Comparison of ENCODE assay signal across 15 cellular contexts in genomic region chr6:37187321-37188022, GRCh38. TPM values are rescaled to one million over a fixed set of nuclear protein-coding genes. Genes with fewer than 3 reads are reported as not detected.
DNase-seq lines count a peak whose midpoint lies in the region; ATAC-seq, FAIRE-seq and TF ChIP-seq lines count a peak whose summit lies in the region.
"Had no signal": no experiment of that assay in that cellular context is flagged by ENCODE, and none has a peak within 500 bp of the region (broad histone marks: within the 10 kb centered on the region; RNA-seq: fewer than 3 reads in every experiment).

No MANE protein-coding gene starts in this region.

- no peak for FAIRE-seq in K562 (lab: Jason Lieb, UNC)
- FAIRE-seq: frontal cortex had no signal

- H3K4me3 ChIP-seq in K562, result no peak overlapping the region
- H3K4me3 ChIP-seq: body of pancreas, Peyer's patch had no signal

- H3K79me2 ChIP-seq in K562 (ENCODE audit: control insufficient read depth, insufficient read depth, low read length), result peaks cover 2% of the 10 kb centered on the region; the same call in 2 of the 3 replicates

- no peaks in the 10 kb centered on the region for H3K27me3 ChIP-seq in K562 (ENCODE audit: control insufficient read depth in 2 of 2, insufficient read depth in 2 of 2, low read length in 2 of 2)
- H3K27me3 ChIP-seq: body of pancreas, Peyer's patch had no signal

- peak overlapping the region; percentile 54 for H3K4me3 Mint-ChIP-seq in activated T-cell treated with anti-CD3 and anti-CD28 coated beads, Interleukin-2, amount 50 U/mL, for 24 hours
- peak overlapping the region; percentile 40 for H3K4me3 Mint-ChIP-seq in natural killer cell treated with Interleukin-12 subunit alpha and Interleukin-12 subunit beta and Interleukin-15 and Interleukin-18, amount 100 ng/mL, for 72 hours
- H3K4me3 Mint-ChIP-seq: type B pancreatic cell had no signal

- CTCF ChIA-PET in K562 (lab: Yijun Ruan, JAX; ENCODE audit: low intra/inter-chr PET ratio), result interaction anchor here (1.0 kb wide), 1 partner anchor 157 kb away, joined by 4 read pairs; no protein-coding TSS in a partner anchor

- H3K4me1 ChIP-seq in K562 (replicated peaks in 1 of 2; ENCODE audit: control insufficient read depth in 2 of 2, insufficient read depth in 2 of 2, low read length in 2 of 2), result peaks cover 68 to 71% of the 10 kb centered on the region in 2 experiments

- POLR2A ChIA-PET in K562 (lab: Yijun Ruan, JAX), result interaction anchor here (0.5 to 2.6 kb wide), 10 partner anchors 8 to 592 kb away, joined by 3 to 24 read pairs (median 5); no protein-coding TSS in a partner anchor

- TF ChIP-seq RAD21 in K562 (CRISPR knock-in tag; conservative IDR thresholded peaks at IDR 0.05 in 1 of 2, IDR thresholded peaks at IDR 0.05 in 1 of 2), result no peak

- no peaks in the 10 kb centered on the region for H3K27me3 Mint-ChIP-seq in activated T-cell treated with anti-CD3 and anti-CD28 coated beads, Interleukin-2, amount 50 U/mL, for 24 hours
- H3K27me3 Mint-ChIP-seq in natural killer cell treated with Interleukin-12 subunit alpha and Interleukin-12 subunit beta and Interleukin-15 and Interleukin-18, amount 100 ng/mL, for 72 hours, result no peaks in the 10 kb centered on the region

- no peaks in the 10 kb centered on the region for H3K9me1 ChIP-seq in K562 (ENCODE audit: control insufficient read depth, insufficient read depth, low read length)

- TF ChIP-seq CTCF in K562 (IDR thresholded peaks at IDR 0.05 in 2 of 3, conservative IDR thresholded peaks at IDR 0.05 in 1 of 3; ENCODE audit: insufficient read depth in 2 of 3, low read depth in 1 of 3, low read length in 3 of 3), result 0 out of 6 replicates have a peak, but pooled peaks of 1 of the 3 experiments have one; percentile 0

- intact Hi-C loops in K562 (cut with micrococcal nuclease) (no loop called here), posterior vena cava (cut with DNase I) (no loop called here)

- peak overlapping the region; percentile 91 for H3K27ac Mint-ChIP-seq in activated T-cell treated with anti-CD3 and anti-CD28 coated beads, Interleukin-2, amount 50 U/mL, for 24 hours
- peak overlapping the region; percentile 96 to 100 for H3K27ac Mint-ChIP-seq in natural killer cell treated with Interleukin-12 subunit alpha and Interleukin-12 subunit beta and Interleukin-15 and Interleukin-18, amount 100 ng/mL, for 72 hours
- H3K27ac Mint-ChIP-seq: type B pancreatic cell had no signal

- H2AFZ ChIP-seq in K562 (ENCODE audit: low read depth, low read length), result peak overlapping the region; percentile 64

- in situ Hi-C loops in K562 (cut with MboI), result no loop called here

- H3K4me2 ChIP-seq in K562 (ENCODE audit: insufficient read depth, low read length), result peak overlapping the region; percentile 65

- H4K20me1 ChIP-seq in K562 (replicated peaks; ENCODE audit: control insufficient read depth, insufficient read depth, low read length), result no peaks in the 10 kb centered on the region

- peak; percentile 55 for DNase-seq in activated T-cell treated with anti-CD3 and anti-CD28 coated beads, Interleukin-2, amount 50 U/mL, for 24 hours
- DNase-seq in activated T-cell treated with anti-CD3 and anti-CD28 coated beads for 4 hours, result no peak
- DNase-seq in K562 (ENCODE audit: extremely low read depth in 1 of 4, low spot score in 3 of 4), result peak in 3 of 4 experiments; percentile 34 to 82 (median 70)
- no peak for DNase-seq in natural killer cell treated with Interleukin-12 subunit alpha and Interleukin-12 subunit beta and Interleukin-15 and Interleukin-18, amount 100 ng/mL, for 72 hours (ENCODE audit: low spot score)
- DNase-seq in dermis blood vessel endothelial cell, result no peak
- no peak for DNase-seq in posterior vena cava (ENCODE audit: low spot score)
- DNase-seq: body of pancreas; NCI-H1417; NCI-H510A; stimulated activated CD4-positive, alpha-beta T cell treated with anti-CD3 and anti-CD28 coated beads, Interleukin-2, amount 100 ng/mL, for 24 hours had no signal

- TF ChIP-seq EP300 in K562 (IDR thresholded peaks at IDR 0.05; ENCODE audit: low read length), result no peak

- H3K36me3 ChIP-seq in KOPT-K1 (ENCODE audit: insufficient read depth, low read length) (no peaks in the 10 kb centered on the region), K562 (ENCODE audit: control insufficient read depth, insufficient read depth, low read length) (no peaks in the 10 kb centered on the region)
- H3K36me3 ChIP-seq: Peyer's patch had no signal

- TF ChIP-seq POLR2A in K562 (conservative IDR thresholded peaks at IDR 0.05), result peak; percentile 45; the same call in 1 of the 2 replicates

- ATAC-seq in K562, result peak; percentile 53
- ATAC-seq in natural killer cell treated with Interleukin-12 subunit alpha and Interleukin-12 subunit beta and Interleukin-15 and Interleukin-18, amount 100 ng/mL, for 72 hours, result no peak
- no peak for ATAC-seq in GM19351 (IDR thresholded peaks at IDR 0.05; ENCODE audit: unreplicated experiment)
- ATAC-seq: body of pancreas had no signal

- H3K9me3 ChIP-seq in KOPT-K1 (ENCODE audit: insufficient read depth, low read length, poor library complexity, severe bottlenecking), result no peaks in the 10 kb centered on the region
- H3K9me3 ChIP-seq in K562 (replicated peaks; ENCODE audit: control insufficient read depth, insufficient read depth, low read depth, low read length), result peaks cover 3% of the 10 kb centered on the region; the same call in 1 of the 2 replicates
- H3K9me3 ChIP-seq: body of pancreas, Peyer's patch had no signal

- H3K36me3 Mint-ChIP-seq in activated T-cell treated with anti-CD3 and anti-CD28 coated beads, Interleukin-2, amount 50 U/mL, for 24 hours (ENCODE audit: low read depth), result peaks cover 2% of the 10 kb centered on the region
- peaks cover 7% of the 10 kb centered on the region for H3K36me3 Mint-ChIP-seq in natural killer cell treated with Interleukin-12 subunit alpha and Interleukin-12 subunit beta and Interleukin-15 and Interleukin-18, amount 100 ng/mL, for 72 hours
- H3K36me3 Mint-ChIP-seq: type B pancreatic cell had no signal

- no TSS peak for BruUV-seq in K562 (replicated peaks; lab: Mats Ljungman, UMichigan)

- peaks cover 66% of the 10 kb centered on the region for H3K4me1 Mint-ChIP-seq in activated T-cell treated with anti-CD3 and anti-CD28 coated beads, Interleukin-2, amount 50 U/mL, for 24 hours (ENCODE audit: low read depth)
- H3K4me1 Mint-ChIP-seq in natural killer cell treated with Interleukin-12 subunit alpha and Interleukin-12 subunit beta and Interleukin-15 and Interleukin-18, amount 100 ng/mL, for 72 hours (ENCODE audit: low read depth in 2 of 2), result peaks cover 43 to 49% of the 10 kb centered on the region in 2 donors

- 7% methylated on average over 7 of the region's 7 CpGs for WGBS in K562 (ENCODE audit: insufficient coverage, low coverage, missing lambda C conversion rate)

- H3K27ac ChIP-seq in KOPT-K1 (ENCODE audit: low read depth, low read length, poor library complexity, severe bottlenecking), result peak overlapping the region; percentile 100
- H3K27ac ChIP-seq in K562 (ENCODE audit: extremely low read depth, low read depth, low read length), result peak overlapping the region; percentile 78

- H3K9me3 Mint-ChIP-seq in activated T-cell treated with anti-CD3 and anti-CD28 coated beads, Interleukin-2, amount 50 U/mL, for 24 hours, result peaks cover 3% of the 10 kb centered on the region
- peaks cover 5% of the 10 kb centered on the region for H3K9me3 Mint-ChIP-seq in natural killer cell treated with Interleukin-12 subunit alpha and Interleukin-12 subunit beta and Interleukin-15 and Interleukin-18, amount 100 ng/mL, for 72 hours
- H3K9me3 Mint-ChIP-seq: type B pancreatic cell had no signal

- peak overlapping the region; percentile 69 to 94 for H3K9ac ChIP-seq in K562 (ENCODE audit: insufficient read depth in 1 of 2, low read depth in 2 of 2, low read length in 2 of 2)

TF ChIP-seq in K562, 482 proteins besides CTCF, POLR2A, EP300 and RAD21 (continues in another document):
- 0 out of 2 replicates have a peak, but pooled peaks have one; percentile 31 for TF ChIP-seq ZNF197 (CRISPR knock-in tag; IDR thresholded peaks at IDR 0.05; ENCODE audit: low read depth)
- TF ChIP-seq CXXC5 (CRISPR knock-in tag; IDR thresholded peaks at IDR 0.05), result peak; percentile 72; the same call in 1 of the 2 replicates
- peak; percentile 22 for TF ChIP-seq KDM5B (IDR thresholded peaks at IDR 0.05; ENCODE audit: insufficient replicate concordance, low read depth, low read length)
- TF ChIP-seq WHSC1 (IDR thresholded peaks at IDR 0.05; ENCODE audit: low read length), result peak; percentile 97
- TF ChIP-seq RUNX1 (IDR thresholded peaks at IDR 0.05; ENCODE audit: low read depth), result no peak
- peak; percentile 70; the same call in 1 of the 2 replicates for TF ChIP-seq ERF (CRISPR knock-in tag; IDR thresholded peaks at IDR 0.05)
- no peak for TF ChIP-seq HES1 (IDR thresholded peaks at IDR 0.05; ENCODE audit: low read depth)
- TF ChIP-seq FOS (IDR thresholded peaks at IDR 0.05; ENCODE audit: extremely low read depth, insufficient read length), result no peak

RNA-seq across cellular contexts. Expression of gene PIM1, which starts 17.5 kb away (rescaled TPM):
- total RNA-seq in K562 (2011; cell fraction: chromatin; rRNA removed; ENCODE audit: low replicate concordance), result 217 and 312 TPM in 2 replicates
- 221 and 239 TPM in 2 replicates for total RNA-seq in K562 (2011; cell fraction: nucleolus; rRNA removed)
- 299 and 384 TPM in 2 replicates for total RNA-seq in K562 (2011; cell fraction: nucleoplasm; rRNA removed)
- total RNA-seq in K562 (2014; rRNA removed), result 169 and 190 TPM in 2 replicates
- 175 and 193 TPM in 2 replicates for total RNA-seq in K562 (2014; rRNA removed; fragmentation: Illumina TruSeq; extraction: Trizol)
- total RNA-seq in K562 (2015; rRNA removed; fragmentation: Illumina TruSeq; extraction: Trizol), result 211 and 212 TPM in 2 replicates
- total RNA-seq in K562 (2021), result 358 and 364 TPM in 2 replicates
- 296 and 429 TPM in 2 replicates for polyA plus RNA-seq in K562 (2011; rRNA removed)
- 314 and 336 TPM in 2 replicates for polyA plus RNA-seq in K562 (2011; cell fraction: cytosol; rRNA removed)
- 653 and 742 TPM in 2 replicates for polyA plus RNA-seq in K562 (2011; cell fraction: nucleus; rRNA removed)
- 412 and 745 TPM in 2 replicates for polyA plus RNA-seq in K562 (2012)
- polyA plus RNA-seq in K562 (2014; fragmentation: Illumina TruSeq; extraction: Trizol), result 574 and 789 TPM in 2 replicates
- 10 to 100 TPM; 19.0 to 62.4 TPM for polyA plus RNA-seq in K562 (2014; fragmentation: Nextera tagmentation; extraction: Ambion mirVana)
- polyA plus RNA-seq in K562 (2014; rRNA removed), result 235 and 249 TPM in 2 replicates
- 158 and 187 TPM in 2 replicates for polyA minus RNA-seq in K562 (2011; rRNA and poly(A)+ RNA removed)
- 162 and 207 TPM in 2 replicates for polyA minus RNA-seq in K562 (2011; cell fraction: cytosol; rRNA and poly(A)+ RNA removed)
- polyA minus RNA-seq in K562 (2011; cell fraction: nucleus; rRNA and poly(A)+ RNA removed), result 177 and 202 TPM in 2 replicates
- 100 to 1,000 TPM; 511 to 723 TPM for total RNA-seq in natural killer cell treated with Interleukin-12 subunit alpha and Interleukin-12 subunit beta and Interleukin-15 and Interleukin-18, amount 100 ng/mL, for 72 hours
- total RNA-seq in dermis blood vessel endothelial cell, result 1.3 and 2.6 TPM in 2 replicates
- 10 to 100 TPM; 32.3 to 34.3 TPM for total RNA-seq in posterior vena cava

Comparison
In these comparisons a context has a peak if more than half of its experiments do, and no peak if none do; other contexts are left out.
1. DNase-seq: peak in activated T-cell treated with anti-CD3 and anti-CD28 coated beads, Interleukin-2, amount 50 U/mL, for 24 hours (single experiment) and K562 (3 of 4); none in activated T-cell treated with anti-CD3 and anti-CD28 coated beads for 4 hours (single experiment), natural killer cell treated with Interleukin-12 subunit alpha and Interleukin-12 subunit beta and Interleukin-15 and Interleukin-18, amount 100 ng/mL, for 72 hours (single experiment), dermis blood vessel endothelial cell (single experiment) and posterior vena cava (single experiment).
2. RNA of gene PIM1, which starts 17.5 kb away (total RNA-seq): 511 to 723 TPM in natural killer cell treated with Interleukin-12 subunit alpha and Interleukin-12 subunit beta and Interleukin-15 and Interleukin-18, amount 100 ng/mL, for 72 hours and 169 to 384 TPM in K562; 32.3 to 34.3 TPM in posterior vena cava and 1.3 to 2.6 TPM in dermis blood vessel endothelial cell; every median in the first group is over 4 times any median in the second.